Comparison of ENCODE assay signal across 1 cellular context in the genomic region with DNA sequence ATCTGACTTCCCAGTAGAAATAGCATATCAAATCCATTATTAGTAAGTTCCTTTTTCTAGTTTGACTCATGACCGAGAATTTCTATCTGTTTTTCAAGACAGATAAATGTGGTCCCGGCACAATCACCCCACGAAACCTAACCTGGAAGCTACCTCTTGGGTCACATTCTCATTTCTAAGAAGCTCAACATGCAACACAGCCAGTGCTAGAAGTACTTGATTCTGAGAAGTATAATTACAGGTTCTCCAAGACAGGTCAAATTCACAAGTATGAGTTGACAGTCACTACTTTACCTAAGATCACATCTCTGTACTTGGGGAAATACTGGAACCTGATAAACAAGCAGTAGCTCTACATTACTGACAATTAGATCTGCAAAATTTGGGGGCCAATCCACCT.
TF ChIP-seq lines count a peak whose summit lies in the region.

No MANE protein-coding gene starts in this region.

TF ChIP-seq in GM12878, 131 proteins besides CTCF, POLR2A, EP300 and RAD21 (continued from another document):
- TF ChIP-seq, protein P1, sequence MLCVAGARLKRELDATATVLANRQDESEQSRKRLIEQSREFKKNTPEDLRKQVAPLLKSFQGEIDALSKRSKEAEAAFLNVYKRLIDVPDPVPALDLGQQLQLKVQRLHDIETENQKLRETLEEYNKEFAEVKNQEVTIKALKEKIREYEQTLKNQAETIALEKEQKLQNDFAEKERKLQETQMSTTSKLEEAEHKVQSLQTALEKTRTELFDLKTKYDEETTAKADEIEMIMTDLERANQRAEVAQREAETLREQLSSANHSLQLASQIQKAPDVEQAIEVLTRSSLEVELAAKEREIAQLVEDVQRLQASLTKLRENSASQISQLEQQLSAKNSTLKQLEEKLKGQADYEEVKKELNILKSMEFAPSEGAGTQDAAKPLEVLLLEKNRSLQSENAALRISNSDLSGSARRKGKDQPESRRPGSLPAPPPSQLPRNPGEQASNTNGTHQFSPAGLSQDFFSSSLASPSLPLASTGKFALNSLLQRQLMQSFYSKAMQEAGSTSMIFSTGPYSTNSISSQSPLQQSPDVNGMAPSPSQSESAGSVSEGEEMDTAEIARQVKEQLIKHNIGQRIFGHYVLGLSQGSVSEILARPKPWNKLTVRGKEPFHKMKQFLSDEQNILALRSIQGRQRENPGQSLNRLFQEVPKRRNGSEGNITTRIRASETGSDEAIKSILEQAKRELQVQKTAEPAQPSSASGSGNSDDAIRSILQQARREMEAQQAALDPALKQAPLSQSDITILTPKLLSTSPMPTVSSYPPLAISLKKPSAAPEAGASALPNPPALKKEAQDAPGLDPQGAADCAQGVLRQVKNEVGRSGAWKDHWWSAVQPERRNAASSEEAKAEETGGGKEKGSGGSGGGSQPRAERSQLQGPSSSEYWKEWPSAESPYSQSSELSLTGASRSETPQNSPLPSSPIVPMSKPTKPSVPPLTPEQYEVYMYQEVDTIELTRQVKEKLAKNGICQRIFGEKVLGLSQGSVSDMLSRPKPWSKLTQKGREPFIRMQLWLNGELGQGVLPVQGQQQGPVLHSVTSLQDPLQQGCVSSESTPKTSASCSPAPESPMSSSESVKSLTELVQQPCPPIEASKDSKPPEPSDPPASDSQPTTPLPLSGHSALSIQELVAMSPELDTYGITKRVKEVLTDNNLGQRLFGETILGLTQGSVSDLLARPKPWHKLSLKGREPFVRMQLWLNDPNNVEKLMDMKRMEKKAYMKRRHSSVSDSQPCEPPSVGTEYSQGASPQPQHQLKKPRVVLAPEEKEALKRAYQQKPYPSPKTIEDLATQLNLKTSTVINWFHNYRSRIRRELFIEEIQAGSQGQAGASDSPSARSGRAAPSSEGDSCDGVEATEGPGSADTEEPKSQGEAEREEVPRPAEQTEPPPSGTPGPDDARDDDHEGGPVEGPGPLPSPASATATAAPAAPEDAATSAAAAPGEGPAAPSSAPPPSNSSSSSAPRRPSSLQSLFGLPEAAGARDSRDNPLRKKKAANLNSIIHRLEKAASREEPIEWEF (IDR thresholded peaks at IDR 0.05; ENCODE audit: insufficient replicate concordance, low read depth, low read length): no peak
- TF ChIP-seq, protein P2, sequence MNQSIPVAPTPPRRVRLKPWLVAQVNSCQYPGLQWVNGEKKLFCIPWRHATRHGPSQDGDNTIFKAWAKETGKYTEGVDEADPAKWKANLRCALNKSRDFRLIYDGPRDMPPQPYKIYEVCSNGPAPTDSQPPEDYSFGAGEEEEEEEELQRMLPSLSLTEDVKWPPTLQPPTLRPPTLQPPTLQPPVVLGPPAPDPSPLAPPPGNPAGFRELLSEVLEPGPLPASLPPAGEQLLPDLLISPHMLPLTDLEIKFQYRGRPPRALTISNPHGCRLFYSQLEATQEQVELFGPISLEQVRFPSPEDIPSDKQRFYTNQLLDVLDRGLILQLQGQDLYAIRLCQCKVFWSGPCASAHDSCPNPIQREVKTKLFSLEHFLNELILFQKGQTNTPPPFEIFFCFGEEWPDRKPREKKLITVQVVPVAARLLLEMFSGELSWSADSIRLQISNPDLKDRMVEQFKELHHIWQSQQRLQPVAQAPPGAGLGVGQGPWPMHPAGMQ (IDR thresholded peaks at IDR 0.05; ENCODE audit: borderline replicate concordance): no peak
- TF ChIP-seq SPI1 (IDR thresholded peaks at IDR 0.05; ENCODE audit: borderline replicate concordance, insufficient read depth, low read depth, low read length): no peak
- no peak for TF ChIP-seq EGR1 (IDR thresholded peaks at IDR 0.05; ENCODE audit: borderline replicate concordance in 1 of 2, low read depth in 2 of 2, low read length in 2 of 2)
- TF ChIP-seq EZH2 (IDR thresholded peaks at IDR 0.05; ENCODE audit: borderline replicate concordance, control insufficient read depth, low read depth, low read length): no peak
- TF ChIP-seq BRCA1 (IDR thresholded peaks at IDR 0.05; ENCODE audit: low read depth, low read length): no peak
- TF ChIP-seq GATAD2B (conservative IDR thresholded peaks at IDR 0.05; ENCODE audit: low read depth): no peak
- TF ChIP-seq NFYA (IDR thresholded peaks at IDR 0.05; ENCODE audit: borderline replicate concordance, low read depth, low read length): no peak
- TF ChIP-seq RB1 (IDR thresholded peaks at IDR 0.05; ENCODE audit: borderline replicate concordance): no peak
- TF ChIP-seq SMAD1 (IDR thresholded peaks at IDR 0.05; ENCODE audit: low read depth, partially characterized antibody): no peak
- TF ChIP-seq TCF3 (IDR thresholded peaks at IDR 0.05; ENCODE audit: borderline replicate concordance, insufficient read depth, low read depth, low read length): no peak
- TF ChIP-seq BCLAF1 (IDR thresholded peaks at IDR 0.05): no peak
- no peak for TF ChIP-seq SIN3A (IDR thresholded peaks at IDR 0.05; ENCODE audit: low read depth, low read length)
- no peak for TF ChIP-seq POU2F2 (IDR thresholded peaks at IDR 0.05; ENCODE audit: borderline replicate concordance, low read depth, low read length)
- no peak for TF ChIP-seq MEF2A (IDR thresholded peaks at IDR 0.05; ENCODE audit: insufficient read depth, low read depth, low read length)
- TF ChIP-seq NFXL1 (IDR thresholded peaks at IDR 0.05; ENCODE audit: borderline replicate concordance): no peak
